10 cellular contexts compared by ENCODE assay signal in the genomic region with DNA sequence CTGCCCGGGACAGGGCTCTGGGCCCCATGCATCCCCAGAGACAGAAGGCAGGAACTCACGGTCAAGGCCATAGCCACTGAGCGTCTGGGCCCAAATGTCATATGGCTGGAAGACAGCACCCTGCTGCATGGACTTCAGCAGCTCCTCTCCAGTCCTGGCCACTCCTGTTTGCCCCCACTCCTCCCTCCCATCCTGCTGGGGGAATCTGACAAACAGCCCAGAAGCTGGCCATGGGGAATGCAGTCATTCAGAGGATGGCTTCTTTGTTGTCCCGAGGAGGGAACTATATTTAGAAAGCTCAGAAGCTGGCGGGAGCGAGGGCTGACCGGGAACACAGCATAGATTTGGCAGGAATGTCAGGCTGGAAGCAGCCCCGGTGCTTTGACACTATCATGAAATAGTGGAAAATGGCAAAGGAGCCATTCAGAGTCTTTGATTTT. TPM values are rescaled to one million over a fixed set of nuclear protein-coding genes. Genes with fewer than 3 reads are reported as not detected.
A peak's percentile ranks its signal among the peaks of the same experiment; 100 is the strongest.
DNase-seq lines count a peak whose midpoint lies in the region; ATAC-seq and TF ChIP-seq lines count a peak whose summit lies in the region.
"Had no signal": no experiment of that assay in that cellular context is flagged by ENCODE, and none has a peak within 500 bp of the region (broad histone marks: within the 10 kb centered on the region; RNA-seq: fewer than 3 reads in every experiment).

No MANE protein-coding gene starts in this region.

- no peaks in the 10 kb centered on the region for H3K27me3 Mint-ChIP-seq in type B pancreatic cell

- no peaks in the 10 kb centered on the region for H3K9me3 ChIP-seq in adrenal gland (replicated peaks in 1 of 3)
- H3K9me3 ChIP-seq in muscle layer of duodenum (ENCODE audit: control insufficient read depth in 1 of 2, low read length in 2 of 2): no peaks in the 10 kb centered on the region
- no peaks in the 10 kb centered on the region for H3K9me3 ChIP-seq in effector memory CD4-positive, alpha-beta T cell (ENCODE audit: control insufficient read depth, low read length)

- ATAC-seq in foreskin keratinocyte: no peak
- no peak for ATAC-seq in GM19023 (IDR thresholded peaks at IDR 0.05; ENCODE audit: unreplicated experiment)
- ATAC-seq: activated T-cell treated with anti-CD3 and anti-CD28 coated beads, Interleukin-2, amount 50 U/mL, for 72 hours; GM12878 had no signal

- 7 to 26% (median 15%) methylated on average over 8 of the region's 8 CpGs for WGBS in adrenal gland, 4 donors

- H3K27ac ChIP-seq in adrenal gland (peak overlapping the region in 4 of 5 donors; percentile 51 to 91 (median 78)), muscle layer of duodenum (ENCODE audit: low read length) (peak overlapping the region; percentile 59), foreskin keratinocyte (no peak overlapping the region)
- H3K27ac ChIP-seq in effector memory CD4-positive, alpha-beta T cell (ENCODE audit: insufficient read depth, low read length, poor library complexity, severe bottlenecking): no peak overlapping the region

- H3K4me3 ChIP-seq in adrenal gland (no peak overlapping the region), muscle layer of duodenum (ENCODE audit: low read depth in 1 of 2, low read length in 2 of 2) (no peak overlapping the region)
- no peak overlapping the region for H3K4me3 ChIP-seq in effector memory CD4-positive, alpha-beta T cell (ENCODE audit: insufficient read depth, low read depth, low read length, poor library complexity, severe bottlenecking)
- H3K4me3 ChIP-seq: GM12878 had no signal

- H3K27ac Mint-ChIP-seq in type B pancreatic cell: peak overlapping the region; percentile 26
- H3K27ac Mint-ChIP-seq: activated T-cell treated with anti-CD3 and anti-CD28 coated beads, Interleukin-2, amount 50 U/mL, for 72 hours had no signal

- peaks cover 6% of the 10 kb centered on the region for H3K36me3 Mint-ChIP-seq in type B pancreatic cell

- no peaks in the 10 kb centered on the region for H3K9me3 Mint-ChIP-seq in type B pancreatic cell
- H3K9me3 Mint-ChIP-seq: activated T-cell treated with anti-CD3 and anti-CD28 coated beads, Interleukin-2, amount 50 U/mL, for 72 hours had no signal

- peaks cover 37% of the 10 kb centered on the region for H3K4me1 Mint-ChIP-seq in type B pancreatic cell (ENCODE audit: unreplicated experiment)

- H3K36me3 ChIP-seq in adrenal gland (replicated peaks in 1 of 2): no peaks in the 10 kb centered on the region
- H3K36me3 ChIP-seq in muscle layer of duodenum (ENCODE audit: control insufficient read depth in 1 of 2, insufficient read depth in 2 of 2, low read length in 2 of 2): no peaks in the 10 kb centered on the region
- H3K36me3 ChIP-seq in effector memory CD4-positive, alpha-beta T cell (ENCODE audit: control insufficient read depth, insufficient read depth, low read length): no peaks in the 10 kb centered on the region

- intact Hi-C loops in adrenal gland (cut with DNase I): no loop called here

- TF ChIP-seq CTCF in adrenal gland (IDR thresholded peaks at IDR 0.05) (no peak), type B pancreatic cell (conservative IDR thresholded peaks at IDR 0.05) (no peak), foreskin keratinocyte (conservative IDR thresholded peaks at IDR 0.05) (no peak)

- H3K27me3 ChIP-seq in adrenal gland (no peaks in the 10 kb centered on the region), muscle layer of duodenum (ENCODE audit: low read depth, low read length) (no peaks in the 10 kb centered on the region), foreskin keratinocyte (no peaks in the 10 kb centered on the region)
- no peaks in the 10 kb centered on the region for H3K27me3 ChIP-seq in effector memory CD4-positive, alpha-beta T cell (replicated peaks; ENCODE audit: control insufficient read depth, insufficient read depth, low read length, poor library complexity, severe bottlenecking)

- H3K4me1 ChIP-seq in adrenal gland (replicated peaks in 1 of 2) (peaks cover 30 to 47% of the 10 kb centered on the region in 2 donors), muscle layer of duodenum (ENCODE audit: control insufficient read depth in 1 of 2, insufficient read depth in 2 of 2, low read length in 2 of 2) (peaks cover 21 to 63% of the 10 kb centered on the region in 2 donors), foreskin keratinocyte (peaks cover 27% of the 10 kb centered on the region)
- H3K4me1 ChIP-seq in effector memory CD4-positive, alpha-beta T cell (ENCODE audit: control insufficient read depth, insufficient read depth, low read length, poor library complexity, severe bottlenecking): no peaks in the 10 kb centered on the region

- no peak overlapping the region for H3K4me3 Mint-ChIP-seq in type B pancreatic cell
- H3K4me3 Mint-ChIP-seq: activated T-cell treated with anti-CD3 and anti-CD28 coated beads, Interleukin-2, amount 50 U/mL, for 72 hours had no signal

- DNase-seq in adrenal gland (peak; percentile 76 to 94 (median 90)), foreskin melanocyte (peak; percentile 56), type B pancreatic cell (ENCODE audit: extremely low spot score, unreplicated experiment) (peak; percentile 50), foreskin keratinocyte (no peak), NCI-H1436 treated with DMSO at 0.1 percent for 48 hours (lab: John Stamatoyannopoulos, UW) (no peak)
- DNase-seq in effector memory CD4-positive, alpha-beta T cell: no peak
- DNase-seq: activated T-cell treated with anti-CD3 and anti-CD28 coated beads, Interleukin-2, amount 50 U/mL, for 72 hours had no signal

- peak in 1 of 2 donors; percentile 51 for TF ChIP-seq POLR2A in adrenal gland (IDR thresholded peaks at IDR 0.05)

RNA-seq across cellular contexts. Expression of a gene that starts 35.0 kb away (rescaled TPM):
- total RNA-seq in adrenal gland: 100 to 1,000 TPM in 5 of 8 donors, 10 to 100 TPM in 3; 57.9 to 330 (median 113) TPM
- 100 to 1,000 TPM in 1 of 3 donors, 10 to 100 TPM in 2; 73.6 to 175 (median 74.6) TPM for polyA plus RNA-seq in adrenal gland
- 9.9 and 36.3 TPM in 2 replicates for total RNA-seq in type B pancreatic cell (ENCODE audit: low replicate concordance)
- total RNA-seq in foreskin keratinocyte: 271 and 323 TPM in 2 replicates
- polyA plus RNA-seq in foreskin keratinocyte: 197 and 257 TPM in 2 replicates

Comparison
In these comparisons a context has a peak if more than half of its experiments do, and no peak if none do; other contexts are left out.
1. DNase-seq: peak in adrenal gland (7 of 7), foreskin melanocyte (single experiment) and type B pancreatic cell (single experiment); none in effector memory CD4-positive, alpha-beta T cell (0 of 3), foreskin keratinocyte (0 of 2) and NCI-H1436 treated with DMSO at 0.1 percent for 48 hours (single experiment).
2. H3K27ac ChIP-seq: peak in adrenal gland (4 of 5) and muscle layer of duodenum (single experiment); none in effector memory CD4-positive, alpha-beta T cell (single experiment) and foreskin keratinocyte (single experiment).